8 cellular contexts compared by ENCODE assay signal in the genomic region with DNA sequence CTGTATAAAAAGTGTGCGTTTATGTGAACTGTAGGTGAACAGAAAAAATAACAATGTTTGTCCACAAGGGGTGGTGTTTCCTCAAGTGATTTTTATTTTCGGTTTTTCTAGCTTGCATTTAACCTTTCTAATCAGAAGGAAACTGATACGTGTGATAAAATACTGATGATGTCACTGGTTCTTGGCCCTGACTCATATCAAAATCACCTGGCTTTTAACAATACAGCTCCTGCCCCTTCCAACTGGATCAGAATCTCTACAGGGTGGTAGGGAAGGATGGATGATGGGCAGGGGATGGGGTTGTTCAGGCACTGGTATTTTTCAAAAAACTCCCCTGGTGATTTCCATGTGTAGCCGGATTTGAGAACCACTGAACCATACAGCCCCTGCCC. TPM values are rescaled to one million over a fixed set of nuclear protein-coding genes. Genes with fewer than 3 reads are reported as not detected.
DNase-seq lines count a peak whose midpoint lies in the region; ATAC-seq lines count a peak whose summit lies in the region.

No MANE protein-coding gene starts in this region.

- H3K79me2 ChIP-seq in GM23248 (ENCODE audit: insufficient read depth) = no peaks in the 10 kb centered on the region

- H2AFZ ChIP-seq in GM23248 = no peak overlapping the region

- no peaks in the 10 kb centered on the region for H3K27me3 ChIP-seq in GM23248 (replicated peaks; ENCODE audit: insufficient read depth)
- no peaks in the 10 kb centered on the region for H3K27me3 ChIP-seq in SJCRH30

- no peak overlapping the region for H3K9ac ChIP-seq in GM23248

- no peaks in the 10 kb centered on the region for H4K20me1 ChIP-seq in GM23248 (ENCODE audit: insufficient read depth)

- H3K36me3 ChIP-seq in GM23248 (ENCODE audit: low read depth) = no peaks in the 10 kb centered on the region
- H3K36me3 ChIP-seq in SJCRH30 = no peaks in the 10 kb centered on the region

- intact Hi-C loops in sciatic nerve (cut with DNase I) = no loop called here

- no peak overlapping the region for H3K4me2 ChIP-seq in GM23248 (ENCODE audit: unreplicated experiment)

- ATAC-seq in esophagus mucosa (peak; percentile 22), sciatic nerve (peak; percentile 12)

- H3K4me3 ChIP-seq in GM23248 (no peak overlapping the region), SJCRH30 (no peak overlapping the region)

- WGBS in GM23248 (ENCODE audit: low coverage in 1 of 2, low lambda C conversion rate in 2 of 2, missing lambda C conversion rate in 2 of 2), 2 experiments = 19 to 29% methylated on average over 4 of the region's 4 CpGs

- in situ Hi-C loops in GM23248 (cut with MboI) = no loop called here

- DNase-seq in DMS153 (lab: John Stamatoyannopoulos, UW) (peak; percentile 8), DMS153 treated with DMSO at 0.1 percent for 48 hours (lab: John Stamatoyannopoulos, UW; ENCODE audit: unreplicated experiment) (no peak), GM23248 (peak; percentile 57), NCI-H226 (peak; percentile 36), sciatic nerve (ENCODE audit: low spot score) (no peak), SJCRH30 (no peak), iPS-NIHi7 (ENCODE audit: extremely low spot score) (no peak)

- peaks cover 5% of the 10 kb centered on the region for H3K4me1 ChIP-seq in GM23248 (ENCODE audit: insufficient read depth)
- no peaks in the 10 kb centered on the region for H3K4me1 ChIP-seq in SJCRH30

- no peaks in the 10 kb centered on the region for H3K9me2 ChIP-seq in GM23248 (ENCODE audit: insufficient read depth)

- H3K9me3 ChIP-seq in GM23248 (ENCODE audit: low read depth) (no peaks in the 10 kb centered on the region), SJCRH30 (replicated peaks) (no peaks in the 10 kb centered on the region)

- H3K27ac ChIP-seq in GM23248 = no peak overlapping the region
- H3K27ac ChIP-seq in SJCRH30 = no peak overlapping the region

- no peaks in the 10 kb centered on the region; the same call in 1 of the 2 replicates for H3F3A ChIP-seq in GM23248 (ENCODE audit: insufficient read depth)

RNA-seq across cellular contexts. Expression of a gene that starts 10.9 kb away (rescaled TPM):
- not detected in 2 replicates for total RNA-seq in GM23248 (2014; rRNA removed; shearing (Covaris generic))
- polyA plus RNA-seq in GM23248 (2016; fragmentation: Nextera tagmentation; extraction: Ambion mirVana) = not detected in 2 replicates
- 0.04 TPM for total RNA-seq in esophagus mucosa
- total RNA-seq in sciatic nerve = 4.8 TPM
- total RNA-seq in SJCRH30 (2014; rRNA removed; shearing (Covaris generic)) = not detected in 2 replicates

RNA-seq across cellular contexts. Expression of a gene that starts 39.7 kb away (rescaled TPM):
- 105 and 117 TPM in 2 replicates for total RNA-seq in GM23248 (2014; rRNA removed; shearing (Covaris generic))
- 103 and 110 TPM in 2 replicates for polyA plus RNA-seq in GM23248 (2016; fragmentation: Nextera tagmentation; extraction: Ambion mirVana)
- total RNA-seq in esophagus mucosa = 158 TPM
- 114 TPM for total RNA-seq in sciatic nerve
- total RNA-seq in SJCRH30 (2014; rRNA removed; shearing (Covaris generic)) = 123 and 125 TPM in 2 replicates

Comparison
In these comparisons a context has a peak if more than half of its experiments do, and no peak if none do; other contexts are left out.
1. DNase-seq: peak in DMS153 (single experiment), GM23248 (single experiment) and NCI-H226 (single experiment); none in DMS153 treated with DMSO at 0.1 percent for 48 hours (single experiment), sciatic nerve (single experiment), SJCRH30 (0 of 2) and iPS-NIHi7 (single experiment).